In the genomic region with DNA sequence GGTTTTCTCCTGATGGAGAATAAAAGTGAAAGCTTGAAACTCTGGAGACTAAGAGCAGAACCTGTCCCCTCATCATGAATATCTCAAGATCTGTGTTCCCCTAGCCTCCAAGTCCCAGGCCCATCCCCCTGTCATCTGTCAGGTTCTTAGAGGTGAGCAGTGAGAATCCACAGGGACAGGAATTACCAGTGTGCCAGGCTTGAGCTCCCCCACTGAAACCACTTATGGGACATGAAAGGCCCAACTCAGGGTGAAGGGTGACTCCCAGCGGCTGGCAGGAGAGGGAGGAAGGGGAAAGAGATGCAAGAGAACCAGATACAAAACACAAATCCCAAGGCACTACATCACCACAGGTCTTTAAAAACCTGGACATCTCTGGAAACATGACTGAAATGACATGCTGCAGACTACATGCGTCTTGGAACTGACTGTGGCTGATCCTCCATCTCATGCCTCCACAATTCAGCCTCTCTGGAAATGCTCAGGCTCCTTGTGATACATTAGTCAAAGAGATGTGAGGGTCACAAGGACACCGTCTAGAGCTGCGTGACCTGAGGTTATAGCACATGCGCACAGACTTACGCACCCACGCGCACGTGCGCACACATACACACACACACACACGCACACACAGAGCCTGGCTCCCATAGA, we compare ENCODE assay signal across 19 cellular contexts. TPM values are rescaled to one million over a fixed set of nuclear protein-coding genes. Genes with fewer than 3 reads are reported as not detected.
DNase-seq lines count a peak whose midpoint lies in the region; ATAC-seq lines count a peak whose summit lies in the region.
"Had no signal": no experiment of that assay in that cellular context is flagged by ENCODE, and none has a peak within 500 bp of the region (broad histone marks: within the 10 kb centered on the region; RNA-seq: fewer than 3 reads in every experiment).

No MANE protein-coding gene starts in this region.

- ATAC-seq in GM19351 (IDR thresholded peaks at IDR 0.05; ENCODE audit: unreplicated experiment), result peak; percentile 55
- peak; percentile 11 for ATAC-seq in HG02973 (IDR thresholded peaks at IDR 0.05; ENCODE audit: unreplicated experiment)
- ATAC-seq in stimulated activated memory B cell treated with anti-CD40 and anti-IgM and Interleukin-4, amounts not matched to agents 10 μg/mL and 1 μg/mL and 100 μg/mL, for 72 hours, result peak; percentile 46

- no peaks in the 10 kb centered on the region for H3K27me3 Mint-ChIP-seq in IgD-negative memory B cell
- no peaks in the 10 kb centered on the region for H3K27me3 Mint-ChIP-seq in stimulated activated memory B cell treated with anti-CD40 and anti-IgM and Interleukin-4, amounts not matched to agents 10 μg/mL and 1 μg/mL and 100 μg/mL, for 72 hours
- peaks cover 9% of the 10 kb centered on the region for H3K27me3 Mint-ChIP-seq in activated CD4-positive, alpha-beta memory T cell treated with anti-CD3 and anti-CD28 coated beads, Interleukin-2, amount 10 ng/mL, durations not matched to agents 7 days and 5 days
- H3K27me3 Mint-ChIP-seq: type B pancreatic cell had no signal

- no peak for DNase-seq in occipital lobe (lab: John Stamatoyannopoulos, UW)
- no peak for DNase-seq in Kasumi-1 (lab: John Stamatoyannopoulos, UW)
- no peak for DNase-seq in activated CD4-positive, alpha-beta memory T cell treated with anti-CD3 and anti-CD28 coated beads, Interleukin-2, amount 10 ng/mL, durations not matched to agents 7 days and 5 days
- DNase-seq: activated naive CD8-positive, alpha-beta T cell treated with anti-CD3 and anti-CD28 coated beads, Interleukin-2, amount 10 ng/mL, durations not matched to agents 7 days and 5 days; central memory CD4-positive, alpha-beta T cell; GDM1; HFFc6; MM.1S; NCI-H2029 treated with DMSO at 0.1 percent for 48 hours; NCI-H526; retina; stimulated activated CD4-positive, alpha-beta T cell treated with anti-CD3 and anti-CD28 coated beads, Interleukin-1b, Interleukin-23, amount 100 ng/mL, for 48 hours had no signal

- POLR2A ChIA-PET in activated CD4-positive, alpha-beta memory T cell treated with anti-CD3 and anti-CD28 coated beads, Interleukin-2, amount 10 ng/mL, durations not matched to agents 7 days and 5 days (lab: Charles Lee), result no interaction called here

- no peaks in the 10 kb centered on the region for H3K9me3 Mint-ChIP-seq in IgD-negative memory B cell
- no peaks in the 10 kb centered on the region for H3K9me3 Mint-ChIP-seq in stimulated activated memory B cell treated with anti-CD40 and anti-IgM and Interleukin-4, amounts not matched to agents 10 μg/mL and 1 μg/mL and 100 μg/mL, for 72 hours
- H3K9me3 Mint-ChIP-seq in activated CD4-positive, alpha-beta memory T cell treated with anti-CD3 and anti-CD28 coated beads, Interleukin-2, amount 10 ng/mL, durations not matched to agents 7 days and 5 days, result no peaks in the 10 kb centered on the region
- H3K9me3 Mint-ChIP-seq: HFFc6; natural killer cell treated with Interleukin-12 subunit alpha and Interleukin-12 subunit beta and Interleukin-15 and Interleukin-18, amount 100 ng/mL, for 72 hours; type B pancreatic cell had no signal

- H3K27ac Mint-ChIP-seq in IgD-negative memory B cell, result peak overlapping the region; percentile 94 to 100 (median 99)
- peak overlapping the region; percentile 100 for H3K27ac Mint-ChIP-seq in stimulated activated memory B cell treated with anti-CD40 and anti-IgM and Interleukin-4, amounts not matched to agents 10 μg/mL and 1 μg/mL and 100 μg/mL, for 72 hours
- no peak overlapping the region for H3K27ac Mint-ChIP-seq in activated CD4-positive, alpha-beta memory T cell treated with anti-CD3 and anti-CD28 coated beads, Interleukin-2, amount 10 ng/mL, durations not matched to agents 7 days and 5 days
- H3K27ac Mint-ChIP-seq: activated naive CD8-positive, alpha-beta T cell treated with anti-CD3 and anti-CD28 coated beads, Interleukin-2, amount 10 ng/mL, durations not matched to agents 7 days and 5 days; HFFc6; natural killer cell treated with Interleukin-12 subunit alpha and Interleukin-12 subunit beta and Interleukin-15 and Interleukin-18, amount 100 ng/mL, for 72 hours; type B pancreatic cell had no signal

- peaks cover 10 to 24% (median 23%) of the 10 kb centered on the region in 3 donors for H3K4me1 Mint-ChIP-seq in IgD-negative memory B cell
- peaks cover 46% of the 10 kb centered on the region for H3K4me1 Mint-ChIP-seq in stimulated activated memory B cell treated with anti-CD40 and anti-IgM and Interleukin-4, amounts not matched to agents 10 μg/mL and 1 μg/mL and 100 μg/mL, for 72 hours
- peaks cover 2% of the 10 kb centered on the region for H3K4me1 Mint-ChIP-seq in activated CD4-positive, alpha-beta memory T cell treated with anti-CD3 and anti-CD28 coated beads, Interleukin-2, amount 10 ng/mL, durations not matched to agents 7 days and 5 days

- peak overlapping the region; percentile 61 to 86 (median 74) for H3K4me3 Mint-ChIP-seq in IgD-negative memory B cell
- H3K4me3 Mint-ChIP-seq in stimulated activated memory B cell treated with anti-CD40 and anti-IgM and Interleukin-4, amounts not matched to agents 10 μg/mL and 1 μg/mL and 100 μg/mL, for 72 hours, result peak overlapping the region; percentile 76
- no peak overlapping the region for H3K4me3 Mint-ChIP-seq in activated CD4-positive, alpha-beta memory T cell treated with anti-CD3 and anti-CD28 coated beads, Interleukin-2, amount 10 ng/mL, durations not matched to agents 7 days and 5 days
- H3K4me3 Mint-ChIP-seq: activated naive CD8-positive, alpha-beta T cell treated with anti-CD3 and anti-CD28 coated beads, Interleukin-2, amount 10 ng/mL, durations not matched to agents 7 days and 5 days; HFFc6; natural killer cell treated with Interleukin-12 subunit alpha and Interleukin-12 subunit beta and Interleukin-15 and Interleukin-18, amount 100 ng/mL, for 72 hours; type B pancreatic cell had no signal

- no peaks in the 10 kb centered on the region for H3K36me3 Mint-ChIP-seq in IgD-negative memory B cell
- no peaks in the 10 kb centered on the region for H3K36me3 Mint-ChIP-seq in stimulated activated memory B cell treated with anti-CD40 and anti-IgM and Interleukin-4, amounts not matched to agents 10 μg/mL and 1 μg/mL and 100 μg/mL, for 72 hours
- H3K36me3 Mint-ChIP-seq in activated CD4-positive, alpha-beta memory T cell treated with anti-CD3 and anti-CD28 coated beads, Interleukin-2, amount 10 ng/mL, durations not matched to agents 7 days and 5 days (ENCODE audit: low read depth), result no peaks in the 10 kb centered on the region
- H3K36me3 Mint-ChIP-seq: activated naive CD8-positive, alpha-beta T cell treated with anti-CD3 and anti-CD28 coated beads, Interleukin-2, amount 10 ng/mL, durations not matched to agents 7 days and 5 days; natural killer cell treated with Interleukin-12 subunit alpha and Interleukin-12 subunit beta and Interleukin-15 and Interleukin-18, amount 100 ng/mL, for 72 hours; type B pancreatic cell had no signal

- CTCF ChIA-PET in activated CD4-positive, alpha-beta memory T cell treated with anti-CD3 and anti-CD28 coated beads, Interleukin-2, amount 10 ng/mL, durations not matched to agents 7 days and 5 days (lab: Charles Lee), result interaction anchor here (1.1 kb wide), 2 partner anchors 10 to 12 kb away, joined by 3 to 4 read pairs; no protein-coding TSS in a partner anchor

RNA-seq across cellular contexts. Expression of a gene that starts 6.8 kb away (rescaled TPM):
- 158 TPM for polyA plus RNA-seq in IgD-negative memory B cell
- not detected for total RNA-seq in occipital lobe
- total RNA-seq in activated CD4-positive, alpha-beta memory T cell treated with anti-CD3 and anti-CD28 coated beads, Interleukin-2, amount 10 ng/mL, durations not matched to agents 7 days and 5 days, result 10 to 100 TPM; 46.4 to 49.9 TPM
- total RNA-seq: frontal cortex, HFFc6 had no signal

RNA-seq across cellular contexts. Expression of a gene that starts 50.1 kb away (rescaled TPM):
- polyA plus RNA-seq in IgD-negative memory B cell, result 26.8 TPM
- total RNA-seq in occipital lobe, result not detected
- total RNA-seq in activated CD4-positive, alpha-beta memory T cell treated with anti-CD3 and anti-CD28 coated beads, Interleukin-2, amount 10 ng/mL, durations not matched to agents 7 days and 5 days, result 10 to 100 TPM; 13.7 to 15.3 TPM
- total RNA-seq: frontal cortex, HFFc6 had no signal

Comparison
In these comparisons a context has a peak if more than half of its experiments do, and no peak if none do; other contexts are left out.
1. RNA of a gene that starts 6.8 kb away (total RNA-seq): 46.4 to 49.9 TPM in activated CD4-positive, alpha-beta memory T cell treated with anti-CD3 and anti-CD28 coated beads, Interleukin-2, amount 10 ng/mL, durations not matched to agents 7 days and 5 days; not detected in occipital lobe (single experiment); every median in the first group is over 10 times any median in the second.
2. RNA of a gene that starts 50.1 kb away (total RNA-seq): 13.7 to 15.3 TPM in activated CD4-positive, alpha-beta memory T cell treated with anti-CD3 and anti-CD28 coated beads, Interleukin-2, amount 10 ng/mL, durations not matched to agents 7 days and 5 days; not detected in occipital lobe (single experiment); every median in the first group is over 10 times any median in the second.
3. Peak in every context shown above with its lines, with median percentiles within 50 percentile points of each other: ATAC-seq.